Comparison of ENCODE assay signal across 9 cellular contexts in the genomic region with DNA sequence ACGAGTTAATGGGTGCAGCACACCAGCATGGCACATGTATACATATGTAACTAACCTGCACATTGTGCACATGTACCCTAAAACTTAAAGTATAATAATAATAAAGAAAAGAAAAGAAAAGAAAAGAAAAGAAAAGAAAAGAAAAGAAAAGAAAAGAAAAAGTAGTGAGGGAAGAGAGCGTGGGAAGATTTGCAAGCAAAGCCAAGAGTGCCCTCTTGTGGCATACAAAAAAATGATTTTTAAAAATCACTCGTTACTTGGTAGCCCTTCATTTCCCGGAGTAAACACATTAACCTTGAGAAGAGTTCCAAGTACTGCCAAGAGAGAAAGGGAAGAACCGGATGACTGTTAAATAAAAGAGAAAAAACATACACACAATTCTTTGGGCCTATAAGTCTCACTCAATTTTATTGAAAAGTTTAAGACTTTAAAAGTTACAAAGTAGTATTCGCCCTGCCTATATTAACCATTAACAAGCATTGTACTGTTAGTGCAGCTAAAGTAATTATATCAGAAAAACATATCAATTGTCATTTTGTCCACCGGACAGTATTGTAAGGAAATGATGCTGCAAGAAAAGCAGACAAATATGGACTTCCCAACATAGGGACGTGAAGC. TPM values are rescaled to one million over a fixed set of nuclear protein-coding genes. Genes with fewer than 3 reads are reported as not detected.
A peak's percentile ranks its signal among the peaks of the same experiment; 100 is the strongest.
DNase-seq lines count a peak whose midpoint lies in the region; ATAC-seq, FAIRE-seq and TF ChIP-seq lines count a peak whose summit lies in the region.
"Had no signal": no experiment of that assay in that cellular context is flagged by ENCODE, and none has a peak within 500 bp of the region (broad histone marks: within the 10 kb centered on the region; RNA-seq: fewer than 3 reads in every experiment).

No MANE protein-coding gene starts in this region.

- intact Hi-C loops in body of pancreas (cut with DNase I), result no loop called here
- intact Hi-C loops in kidney (cut with DNase I), result loop anchor here (5.0 kb wide), 1 partner anchor 181 kb away; no protein-coding TSS in a partner anchor

- H3K27me3 ChIP-seq in body of pancreas (peaks cover 0 to under 1% of the 10 kb centered on the region in 2 donors), upper lobe of left lung (peaks cover 0 to under 1% (median 0%) of the 10 kb centered on the region in 4 donors)

- ATAC-seq in body of pancreas, result peak; percentile 79
- peak in 1 of 2 donors; percentile 71 for ATAC-seq in upper lobe of left lung (ENCODE audit: low FRiP score in 2 of 2)
- ATAC-seq in HG03432 (IDR thresholded peaks at IDR 0.05; ENCODE audit: unreplicated experiment), result no peak

- TF ChIP-seq CTCF in body of pancreas (IDR thresholded peaks at IDR 0.05) (peak; percentile 60 to 92 (median 72)), kidney (IDR thresholded peaks at IDR 0.05; ENCODE audit: borderline replicate concordance, extremely low read depth, insufficient read depth) (peak; percentile 58), upper lobe of left lung (IDR thresholded peaks at IDR 0.05) (peak in 5 of 6 experiments; percentile 40 to 67 (median 63))

- FAIRE-seq in kidney (lab: Jason Lieb, UNC), result peak; percentile 98

- H3K36me3 ChIP-seq in body of pancreas (replicated peaks in 1 of 2; ENCODE audit: insufficient read depth in 1 of 2, low read depth in 2 of 2), result no peaks in the 10 kb centered on the region
- peaks cover 0 to 3% of the 10 kb centered on the region in 2 donors for H3K36me3 ChIP-seq in kidney (ENCODE audit: control insufficient read depth in 1 of 2, insufficient read depth in 2 of 2, low read length in 2 of 2)
- peaks cover 0 to 13% (median 5%) of the 10 kb centered on the region in 4 donors for H3K36me3 ChIP-seq in upper lobe of left lung

- peak overlapping the region in 1 of 4 donors; percentile 3 for H3K27ac ChIP-seq in body of pancreas
- H3K27ac ChIP-seq in kidney (ENCODE audit: low read depth in 2 of 2, low read length in 2 of 2), result no peak overlapping the region
- H3K27ac ChIP-seq in upper lobe of left lung, result no peak overlapping the region

- 22% methylated on average over 8 of the region's 8 CpGs for WGBS in body of pancreas, 2 donors
- 37% methylated on average over 8 of the region's 8 CpGs for WGBS in upper lobe of left lung, 2 donors

- no peak for TF ChIP-seq EP300 in upper lobe of left lung (IDR thresholded peaks at IDR 0.05)

- H3K9me3 ChIP-seq in body of pancreas (no peaks in the 10 kb centered on the region), kidney (ENCODE audit: control insufficient read depth in 1 of 2, low read length in 2 of 2) (no peaks in the 10 kb centered on the region), upper lobe of left lung (no peaks in the 10 kb centered on the region)

- H3K4me1 ChIP-seq in body of pancreas (peaks cover 10% of the 10 kb centered on the region), kidney (ENCODE audit: control insufficient read depth in 1 of 2, insufficient read depth in 1 of 2, low read depth in 1 of 2, low read length in 2 of 2) (peaks cover under 1 to 5% of the 10 kb centered on the region in 2 donors), upper lobe of left lung (peaks cover 9 to 18% (median 14%) of the 10 kb centered on the region in 4 donors)

- TF ChIP-seq POLR2A in body of pancreas (IDR thresholded peaks at IDR 0.05), result no peak
- TF ChIP-seq POLR2A in upper lobe of left lung (IDR thresholded peaks at IDR 0.05), result no peak

- peak; percentile 13 for DNase-seq in NCI-H1092 treated with DMSO at 0.1 percent for 48 hours (lab: John Stamatoyannopoulos, UW)
- no peak for DNase-seq in NCI-H1092 (lab: John Stamatoyannopoulos, UW)
- peak; percentile 14 for DNase-seq in NCI-H1694 (lab: John Stamatoyannopoulos, UW)
- DNase-seq in body of pancreas, result no peak
- no peak for DNase-seq in kidney
- DNase-seq in upper lobe of left lung, result no peak
- DNase-seq in ureter (ENCODE audit: low spot score), result no peak

- H3K4me3 ChIP-seq in body of pancreas (no peak overlapping the region), kidney (ENCODE audit: low read length in 2 of 2) (no peak overlapping the region), upper lobe of left lung (no peak overlapping the region)

- no peak overlapping the region for H3K9ac ChIP-seq in kidney (ENCODE audit: low read length in 2 of 2)

RNA-seq across cellular contexts. Expression of a gene that starts 6.2 kb away (rescaled TPM):
- total RNA-seq in body of pancreas (1 to 10 TPM; 1.0 to 2.0 TPM), kidney (3.2 TPM), upper lobe of left lung (10 to 100 TPM in 2 of 6 donors, 1 to 10 TPM in 4; 3.4 to 12.0 (median 6.8) TPM), ureter (3.6 TPM)
- 1.2 TPM for polyA plus RNA-seq in kidney (ENCODE audit: insufficient read depth, low read depth, low replicate concordance)
- total RNA-seq: CD8-positive, alpha-beta memory T cell had no signal

RNA-seq across cellular contexts. Expression of a gene that starts 38.3 kb away (rescaled TPM):
- total RNA-seq in body of pancreas, result 10 to 100 TPM; 19.8 to 30.4 TPM
- total RNA-seq in kidney, result 84.5 TPM
- 43.8 TPM for polyA plus RNA-seq in kidney (ENCODE audit: insufficient read depth, low read depth, low replicate concordance)
- total RNA-seq in upper lobe of left lung, result 100 to 1,000 TPM in 2 of 6 donors, 10 to 100 TPM in 4; 28.5 to 129 (median 70.6) TPM
- 55.7 TPM for total RNA-seq in ureter

Comparison
In these comparisons a context has a peak if more than half of its experiments do, and no peak if none do; other contexts are left out.
1. DNase-seq: peak in NCI-H1092 treated with DMSO at 0.1 percent for 48 hours (single experiment) and NCI-H1694 (single experiment); none in NCI-H1092 (single experiment), body of pancreas (0 of 4), kidney (single experiment), upper lobe of left lung (0 of 2) and ureter (single experiment).
2. Peak in every context shown above with its lines, with median percentiles within 50 percentile points of each other: CTCF ChIP-seq.